In genomic region chr15:41917767-41918430, GRCh38 we compare ENCODE assay signal across 1 cellular context.
TF ChIP-seq lines count a peak whose summit lies in the region.

No MANE protein-coding gene starts in this region.

TF ChIP-seq in HEK293, 187 proteins besides CTCF, POLR2A, EP300 and RAD21 (continued from another document):
- TF ChIP-seq PRDM10 (tag by site-specific recombination; IDR thresholded peaks at IDR 0.05): 0 out of 2 replicates have a peak, but pooled peaks have one; percentile 25
- TF ChIP-seq ZNF175 (tag by site-specific recombination; IDR thresholded peaks at IDR 0.05): no peak
